In the genomic region with DNA sequence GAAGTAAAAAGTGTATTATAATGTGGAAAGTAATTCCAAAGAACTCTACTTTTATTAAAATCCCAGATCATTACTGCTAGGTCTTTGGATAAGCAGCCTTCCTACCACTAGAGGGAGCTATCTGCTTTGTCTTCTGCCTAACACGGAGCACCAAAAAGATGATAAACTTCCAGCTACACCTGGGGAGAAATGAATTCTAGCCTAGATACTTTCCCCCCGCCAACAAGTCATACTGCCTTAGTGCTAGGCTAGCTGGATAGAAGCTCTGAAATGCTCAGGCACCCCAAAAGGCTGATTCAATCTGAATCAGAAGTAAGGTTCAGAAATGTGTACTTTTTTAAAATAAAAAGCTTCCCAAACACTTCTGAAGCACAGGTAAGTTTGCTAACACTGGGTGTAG, we compare ENCODE assay signal across 8 cellular contexts. TPM values are rescaled to one million over a fixed set of nuclear protein-coding genes. Genes with fewer than 3 reads are reported as not detected.
DNase-seq lines count a peak whose midpoint lies in the region; ATAC-seq and TF ChIP-seq lines count a peak whose summit lies in the region.

No MANE protein-coding gene starts in this region.

- H3K27me3 Mint-ChIP-seq in CD4-positive, CD25-positive, alpha-beta regulatory T cell: no peaks in the 10 kb centered on the region

- H3K36me3 Mint-ChIP-seq in CD4-positive, CD25-positive, alpha-beta regulatory T cell: peaks cover 10% of the 10 kb centered on the region

- peak; percentile 69 to 74 for ATAC-seq in CD4-positive, CD25-positive, alpha-beta regulatory T cell (ENCODE audit: low read depth in 2 of 2)
- ATAC-seq in HG03354 (IDR thresholded peaks at IDR 0.05; ENCODE audit: poor library complexity, severe bottlenecking, unreplicated experiment) (peak; percentile 82), left ventricle myocardium superior (peak; percentile 86), sciatic nerve (peak; percentile 87), GM18858 (IDR thresholded peaks at IDR 0.05; ENCODE audit: unreplicated experiment) (no peak)

- DNase-seq in CD4-positive, CD25-positive, alpha-beta regulatory T cell: peak; percentile 14 to 73 (median 73)
- peak; percentile 69 for DNase-seq in GM13977 (ENCODE audit: low spot score)
- peak; percentile 8 for DNase-seq in NCI-H526 treated with DMSO at 0.1 percent for 48 hours (lab: John Stamatoyannopoulos, UW)
- peak; percentile 92 for DNase-seq in adipocyte (ENCODE audit: low read depth)
- DNase-seq in left ventricle myocardium superior: no peak
- no peak for DNase-seq in sciatic nerve (ENCODE audit: low spot score)

- peaks cover 50% of the 10 kb centered on the region for H3K36me3 ChIP-seq in CD4-positive, CD25-positive, alpha-beta regulatory T cell (ENCODE audit: control insufficient read depth, insufficient read depth, low read length)
- peaks cover 43% of the 10 kb centered on the region for H3K36me3 ChIP-seq in adipocyte (ENCODE audit: control insufficient read depth, insufficient read depth, low read length, severe bottlenecking)

- H3K4me1 Mint-ChIP-seq in CD4-positive, CD25-positive, alpha-beta regulatory T cell: peaks cover 12 to 21% (median 17%) of the 10 kb centered on the region in 4 donors

- no peaks in the 10 kb centered on the region for H3K27me3 ChIP-seq in CD4-positive, CD25-positive, alpha-beta regulatory T cell (ENCODE audit: control insufficient read depth, insufficient read depth, low read length)
- H3K27me3 ChIP-seq in adipocyte (replicated peaks; ENCODE audit: control insufficient read depth, insufficient read depth, low read length): no peaks in the 10 kb centered on the region

- H3K4me3 Mint-ChIP-seq in CD4-positive, CD25-positive, alpha-beta regulatory T cell: no peak overlapping the region

- H3K9ac ChIP-seq in adipocyte (ENCODE audit: low read length): no peak overlapping the region

- intact Hi-C loops in left ventricle myocardium superior (cut with micrococcal nuclease): loop anchor here (10.0 kb wide), 1 partner anchor 128 kb away; no protein-coding TSS in a partner anchor
- intact Hi-C loops in sciatic nerve (cut with DNase I): no loop called here

- peaks cover 8% of the 10 kb centered on the region for H3K4me1 ChIP-seq in CD4-positive, CD25-positive, alpha-beta regulatory T cell (ENCODE audit: control insufficient read depth, insufficient read depth, low read length, poor library complexity, severe bottlenecking)
- H3K4me1 ChIP-seq in adipocyte (ENCODE audit: control insufficient read depth, insufficient read depth, low read length): peaks cover 7% of the 10 kb centered on the region

- H3K27ac ChIP-seq in CD4-positive, CD25-positive, alpha-beta regulatory T cell (ENCODE audit: insufficient read depth, low read length, poor library complexity, severe bottlenecking): peak overlapping the region; percentile 18

- peak overlapping the region; percentile 14 for H3K4me3 ChIP-seq in CD4-positive, CD25-positive, alpha-beta regulatory T cell (ENCODE audit: low read depth, low read length)
- H3K4me3 ChIP-seq in adipocyte (ENCODE audit: low read length): no peak overlapping the region

- H3K27ac Mint-ChIP-seq in CD4-positive, CD25-positive, alpha-beta regulatory T cell: peak overlapping the region; percentile 17 to 82 (median 68)

- H3K9me3 Mint-ChIP-seq in CD4-positive, CD25-positive, alpha-beta regulatory T cell: no peaks in the 10 kb centered on the region

- in situ Hi-C loops in GM13977 (cut with MboI; ENCODE audit: low pct_unique_long_range_greater_than_20kb, low sequenced_read_pairs, unreplicated experiment): loop anchor here (10.0 to 25.0 kb wide), 3 partner anchors 158 to 830 kb away; no protein-coding TSS in a partner anchor

- no peaks in the 10 kb centered on the region for H3K9me3 ChIP-seq in CD4-positive, CD25-positive, alpha-beta regulatory T cell (ENCODE audit: control insufficient read depth in 2 of 2, low read length in 2 of 2)
- H3K9me3 ChIP-seq in adipocyte (ENCODE audit: control insufficient read depth, low read length): no peaks in the 10 kb centered on the region

- peak; percentile 83 for TF ChIP-seq CTCF in GM13977 (IDR thresholded peaks at IDR 0.05; ENCODE audit: extremely low read depth, insufficient read depth, missing control alignments)

RNA-seq across cellular contexts. Expression of a gene that starts 52.5 kb away (rescaled TPM):
- total RNA-seq in CD4-positive, CD25-positive, alpha-beta regulatory T cell: 67.9 TPM
- polyA plus RNA-seq in CD4-positive, CD25-positive, alpha-beta regulatory T cell: 10 to 100 TPM in 3 of 4 donors, 1 to 10 TPM in 1; 8.8 to 12.6 (median 11.2) TPM
- total RNA-seq in left ventricle myocardium superior (23.3 TPM), sciatic nerve (68.2 TPM)

RNA-seq across cellular contexts. Expression of a gene that starts 57.1 kb away (rescaled TPM):
- 0.64 TPM for total RNA-seq in CD4-positive, CD25-positive, alpha-beta regulatory T cell
- polyA plus RNA-seq in CD4-positive, CD25-positive, alpha-beta regulatory T cell: under 1 TPM in 2 of 4 donors, not detected in 2; 0.23 to 0.29 TPM
- total RNA-seq in left ventricle myocardium superior: 8.5 TPM
- total RNA-seq in sciatic nerve: 86.9 TPM

Comparison
In these comparisons a context has a peak if more than half of its experiments do, and no peak if none do; other contexts are left out.
1. DNase-seq: peak in CD4-positive, CD25-positive, alpha-beta regulatory T cell (3 of 3), GM13977 (single experiment), NCI-H526 treated with DMSO at 0.1 percent for 48 hours (single experiment) and adipocyte (single experiment); none in left ventricle myocardium superior (single experiment) and sciatic nerve (single experiment).